Comparison of ENCODE assay signal across 9 cellular contexts in genomic region chr13:41193469-41193868, GRCh38. TPM values are rescaled to one million over a fixed set of nuclear protein-coding genes. Genes with fewer than 3 reads are reported as not detected.
A peak's percentile ranks its signal among the peaks of the same experiment; 100 is the strongest.
DNase-seq lines count a peak whose midpoint lies in the region; ATAC-seq and TF ChIP-seq lines count a peak whose summit lies in the region.
"Had no signal": no experiment of that assay in that cellular context is flagged by ENCODE, and none has a peak within 500 bp of the region (broad histone marks: within the 10 kb centered on the region; RNA-seq: fewer than 3 reads in every experiment).

No MANE protein-coding gene starts in this region.

- WGBS in mammary epithelial cell (ENCODE audit: low coverage, missing lambda C conversion rate), result 96% methylated on average over 13 of the region's 18 CpGs

- intact Hi-C loops in mammary epithelial cell (cut with micrococcal nuclease), result no loop called here

- H3K27ac Mint-ChIP-seq in HFFc6, result peak overlapping the region; percentile 96

- H3K4me1 Mint-ChIP-seq in HFFc6 (ENCODE audit: low read depth), result peaks cover 56% of the 10 kb centered on the region

- no peak for DNase-seq in HFFc6
- DNase-seq in mammary epithelial cell, result no peak
- DNase-seq in NCI-H187 treated with DMSO at 0.1 percent for 48 hours (lab: John Stamatoyannopoulos, UW), result no peak
- DNase-seq in OCI-M2 (lab: John Stamatoyannopoulos, UW; ENCODE audit: unreplicated experiment), result no peak
- no peak for DNase-seq in H4 (ENCODE audit: low spot score)
- DNase-seq: DMS79 treated with DMSO at 0.1 percent for 48 hours had no signal

- no peaks in the 10 kb centered on the region; the same call in 1 of the 2 replicates for H3K27me3 Mint-ChIP-seq in HFFc6 (ENCODE audit: insufficient read depth)

- in situ Hi-C loops in mammary epithelial cell (cut with MboI; ENCODE audit: low sequenced_read_pairs in 2 of 2), result loop anchor here (5.0 to 10.0 kb wide), 3 partner anchors 59 to 129 kb away; partner anchors contain the start of genes KBTBD6 (in 2 of the 2) and WBP4 (in 1 of the 2)

- H3K9me3 Mint-ChIP-seq in HFFc6, result peaks cover 4% of the 10 kb centered on the region

- H3K27ac ChIP-seq in 22Rv1 (peak overlapping the region; percentile 82), mammary epithelial cell (ENCODE audit: insufficient read depth, low read depth, low read length) (no peak overlapping the region), muscle layer of duodenum (ENCODE audit: low read length) (no peak overlapping the region)

- H3K9me3 ChIP-seq in mammary epithelial cell (replicated peaks; ENCODE audit: insufficient read depth, low read length), result peaks cover 8% of the 10 kb centered on the region
- no peaks in the 10 kb centered on the region for H3K9me3 ChIP-seq in muscle layer of duodenum (ENCODE audit: control insufficient read depth in 1 of 2, low read length in 2 of 2)

- BruUV-seq in mammary epithelial cell (replicated peaks; lab: Mats Ljungman, UMichigan), result no TSS peak

- H4K20me1 ChIP-seq in mammary epithelial cell (ENCODE audit: insufficient read depth, low read length), result no peaks in the 10 kb centered on the region

- no peak for ATAC-seq in GM21786 (IDR thresholded peaks at IDR 0.05; ENCODE audit: unreplicated experiment)

- peak overlapping the region; percentile 90 for H3K4me3 Mint-ChIP-seq in HFFc6

- dilution Hi-C loops in mammary epithelial cell (cut with HindIII; ENCODE audit: low sequenced_read_pairs), result no loop called here

- TF ChIP-seq CTCF in 22Rv1 (IDR thresholded peaks at IDR 0.05) (no peak), HFFc6 (IDR thresholded peaks at IDR 0.05) (no peak), mammary epithelial cell (conservative IDR thresholded peaks at IDR 0.05 in 1 of 2, IDR thresholded peaks at IDR 0.05 in 1 of 2; ENCODE audit: extremely low read depth in 1 of 2, insufficient read depth in 1 of 2, low read depth in 1 of 2, low read length in 2 of 2) (no peak)

- CTCF ChIA-PET in mammary epithelial cell (lab: Charles Lee; ENCODE audit: low non-redundant PET), result no interaction called here

- H3K36me3 Mint-ChIP-seq in HFFc6 (ENCODE audit: low read depth), result peaks cover 34% of the 10 kb centered on the region

- H3K4me2 ChIP-seq in mammary epithelial cell (ENCODE audit: insufficient read depth, low read depth, low read length), result peak overlapping the region; percentile 99

- H3K36me3 ChIP-seq in mammary epithelial cell (ENCODE audit: insufficient read depth, low read length), result no peaks in the 10 kb centered on the region
- H3K36me3 ChIP-seq in muscle layer of duodenum (ENCODE audit: control insufficient read depth in 1 of 2, insufficient read depth in 2 of 2, low read length in 2 of 2), result no peaks in the 10 kb centered on the region

- H3K4me3 ChIP-seq in mammary epithelial cell (replicated peaks in 1 of 3; ENCODE audit: insufficient read depth in 1 of 3, low read depth in 2 of 3, low read length in 3 of 3), result peak overlapping the region in 2 of 3 experiments; percentile 61 to 65
- H3K4me3 ChIP-seq in muscle layer of duodenum (ENCODE audit: low read depth in 1 of 2, low read length in 2 of 2), result peak overlapping the region; percentile 60 to 78

- no peak overlapping the region for H3K9ac ChIP-seq in mammary epithelial cell (ENCODE audit: insufficient read depth, low read length)

- H3K4me1 ChIP-seq in mammary epithelial cell (ENCODE audit: insufficient read depth, low read length) (peaks cover 8% of the 10 kb centered on the region), muscle layer of duodenum (ENCODE audit: control insufficient read depth in 1 of 2, insufficient read depth in 2 of 2, low read length in 2 of 2) (peaks cover 5 to 15% of the 10 kb centered on the region in 2 donors)

- H3K79me2 ChIP-seq in mammary epithelial cell (ENCODE audit: insufficient read depth, low read length), result peaks cover 14% of the 10 kb centered on the region

- H3K27me3 ChIP-seq in mammary epithelial cell (ENCODE audit: insufficient read depth, low read length), result no peaks in the 10 kb centered on the region
- H3K27me3 ChIP-seq in muscle layer of duodenum (ENCODE audit: low read depth, low read length), result no peaks in the 10 kb centered on the region

- H2AFZ ChIP-seq in mammary epithelial cell (ENCODE audit: low read depth, low read length), result peak overlapping the region; percentile 96

RNA-seq across cellular contexts. Expression of gene KBTBD7, which starts 0.9 kb away (rescaled TPM):
- 1 to 10 TPM; 4.6 to 6.0 (median 5.3) TPM for total RNA-seq in HFFc6 (2021; fragmentation: NEBNext Ultra II Directional; extraction: Animal tissue kit (Norgen Biotek cat#: 25700))
- 1 to 10 TPM; 4.3 to 7.2 TPM for total RNA-seq in mammary epithelial cell
- polyA plus RNA-seq in mammary epithelial cell, result 4.1 TPM
- 2.5 TPM for polyA minus RNA-seq in mammary epithelial cell
- total RNA-seq in H4 (2014; rRNA removed; shearing (Covaris generic)), result 4.3 and 5.9 TPM in 2 replicates
